In genomic region chr3:54506603-54507002, GRCh38 we compare ENCODE assay signal across 34 cellular contexts.
"Had no signal": no experiment of that assay in that cellular context is flagged by ENCODE, and none has a peak within 500 bp of the region (broad histone marks: within the 10 kb centered on the region; RNA-seq: fewer than 3 reads in every experiment).

No MANE protein-coding gene starts in this region.

- H3K27me3 Mint-ChIP-seq: activated B cell treated with CpG ODN at 0.5 μM for 24 hours; activated CD4-positive, alpha-beta memory T cell treated with anti-CD3 and anti-CD28 coated beads, Interleukin-2, amount 10 ng/mL, durations not matched to agents 7 days and 5 days; activated CD4-positive, alpha-beta T cell treated with anti-CD3 and anti-CD28 coated beads, Interleukin-2, amount 10 ng/mL, durations not matched to agents 7 days and 5 days; activated naive CD4-positive, alpha-beta T cell treated with anti-CD3 and anti-CD28 coated beads, Interleukin-2, amount 10 ng/mL, durations not matched to agents 7 days and 5 days; activated naive CD8-positive, alpha-beta T cell treated with anti-CD3 and anti-CD28 coated beads, Interleukin-2, amount 10 ng/mL, durations not matched to agents 7 days and 5 days; activated T-cell treated with anti-CD3 and anti-CD28 coated beads, Interleukin-2, amount 50 U/mL, for 24 hours; dendritic cell treated with granulocyte-macrophage colony-stimulating factor and Interleukin-4, amounts not matched to agents 40 ng/mL and 50 ng/mL, for 4 days; T-helper 17 cell had no signal

- H3K4me1 Mint-ChIP-seq: activated B cell treated with CpG ODN at 0.5 μM for 24 hours; activated CD4-positive, alpha-beta memory T cell treated with anti-CD3 and anti-CD28 coated beads, Interleukin-2, amount 10 ng/mL, durations not matched to agents 7 days and 5 days; activated CD4-positive, alpha-beta T cell treated with anti-CD3 and anti-CD28 coated beads, Interleukin-2, amount 10 ng/mL, durations not matched to agents 7 days and 5 days; activated naive CD4-positive, alpha-beta T cell treated with anti-CD3 and anti-CD28 coated beads, Interleukin-2, amount 10 ng/mL, durations not matched to agents 7 days and 5 days; activated naive CD8-positive, alpha-beta T cell treated with anti-CD3 and anti-CD28 coated beads, Interleukin-2, amount 10 ng/mL, durations not matched to agents 7 days and 5 days; brain; endodermal cell; T-helper 17 cell had no signal

- DNase-seq: activated B cell treated with CpG ODN at 0.5 μM for 24 hours; activated CD4-positive, alpha-beta memory T cell treated with anti-CD3 and anti-CD28 coated beads, Interleukin-2, amount 10 ng/mL, durations not matched to agents 7 days and 5 days; activated CD4-positive, alpha-beta T cell treated with anti-CD3 and anti-CD28 coated beads, Interleukin-2, amount 10 ng/mL, durations not matched to agents 7 days and 5 days; activated CD4-positive, alpha-beta T cell treated with anti-CD3 and anti-CD28 coated beads, Interleukin-2, amount 50 U/mL, for 4 hours; activated CD8-positive, alpha-beta memory T cell treated with anti-CD3 and anti-CD28 coated beads, Interleukin-2, amount 50 U/mL, for 48 hours; activated gamma-delta T cell; activated naive CD4-positive, alpha-beta T cell; activated naive CD4-positive, alpha-beta T cell treated with anti-CD3 and anti-CD28 coated beads, Interleukin-2, amount 10 ng/mL, durations not matched to agents 7 days and 5 days; activated naive CD8-positive, alpha-beta T cell treated with anti-CD3 and anti-CD28 coated beads, Interleukin-2, amount 10 ng/mL, durations not matched to agents 7 days and 5 days; activated T-cell treated with anti-CD3 and anti-CD28 coated beads for 4 hours; activated T-cell treated with anti-CD3 and anti-CD28 coated beads, Interleukin-2, amount 50 U/mL, for 24 hours; activated T-cell treated with anti-CD3 and anti-CD28 coated beads, Interleukin-2, amount 50 U/mL, for 72 hours; central memory CD4-positive, alpha-beta T cell; cerebellar nuclear complex; dorsolateral prefrontal cortex; effector memory CD4-positive, alpha-beta T cell; endodermal cell; foreskin melanocyte; heart right ventricle; T-helper 1 cell; T-helper 17 cell; T1000; WERI-Rb-1 had no signal

- H3K27me3 ChIP-seq: ascending aorta, breast epithelium, dorsolateral prefrontal cortex, gastroesophageal sphincter, heart right ventricle had no signal

- H3K36me3 Mint-ChIP-seq: activated naive CD4-positive, alpha-beta T cell treated with anti-CD3 and anti-CD28 coated beads, Interleukin-2, amount 10 ng/mL, durations not matched to agents 7 days and 5 days; activated naive CD8-positive, alpha-beta T cell treated with anti-CD3 and anti-CD28 coated beads, Interleukin-2, amount 10 ng/mL, durations not matched to agents 7 days and 5 days; brain had no signal

- H3K9me3 Mint-ChIP-seq: activated B cell treated with CpG ODN at 0.5 μM for 24 hours; endodermal cell; T-helper 2 cell treated with Interferon-gamma antibody and Interleukin-4, amounts not matched to agents 5 μg/mL and 100 μg/mL, for 36 hours had no signal

- H3K4me1 ChIP-seq: ascending aorta, breast epithelium, gastroesophageal sphincter, heart right ventricle had no signal

- H3K27ac Mint-ChIP-seq: activated B cell treated with CpG ODN at 0.5 μM for 24 hours; activated CD4-positive, alpha-beta memory T cell treated with anti-CD3 and anti-CD28 coated beads, Interleukin-2, amount 10 ng/mL, durations not matched to agents 7 days and 5 days; activated CD4-positive, alpha-beta T cell treated with anti-CD3 and anti-CD28 coated beads, Interleukin-2, amount 10 ng/mL, durations not matched to agents 7 days and 5 days; activated naive CD4-positive, alpha-beta T cell treated with anti-CD3 and anti-CD28 coated beads, Interleukin-2, amount 10 ng/mL, durations not matched to agents 7 days and 5 days; activated naive CD4-positive, alpha-beta T cell treated with anti-CD3 and anti-CD28 coated beads, Interleukin-2, amount 50 U/mL, for 72 hours; activated naive CD8-positive, alpha-beta T cell treated with anti-CD3 and anti-CD28 coated beads, Interleukin-2, amount 10 ng/mL, durations not matched to agents 7 days and 5 days; activated T-cell treated with anti-CD3 and anti-CD28 coated beads, Interleukin-2, amount 50 U/mL, for 24 hours; activated T-cell treated with anti-CD3 and anti-CD28 coated beads, Interleukin-2, amount 50 U/mL, for 72 hours; brain; dendritic cell treated with granulocyte-macrophage colony-stimulating factor and Interleukin-4, amounts not matched to agents 40 ng/mL and 50 ng/mL, for 4 days; endodermal cell; T-helper 17 cell; T-helper 2 cell treated with Interferon-gamma antibody and Interleukin-4, amounts not matched to agents 5 μg/mL and 100 μg/mL, for 36 hours had no signal

- H3K27ac ChIP-seq: ascending aorta, breast epithelium, cardiac muscle cell, coronary artery, dorsolateral prefrontal cortex, gastroesophageal sphincter, heart right ventricle, WERI-Rb-1 had no signal

- H3K36me3 ChIP-seq: ascending aorta, breast epithelium, cardiac muscle cell, gastroesophageal sphincter, heart right ventricle, WERI-Rb-1 had no signal

- H3K4me3 Mint-ChIP-seq: activated B cell treated with CpG ODN at 0.5 μM for 24 hours; activated CD4-positive, alpha-beta memory T cell treated with anti-CD3 and anti-CD28 coated beads, Interleukin-2, amount 10 ng/mL, durations not matched to agents 7 days and 5 days; activated CD4-positive, alpha-beta T cell treated with anti-CD3 and anti-CD28 coated beads, Interleukin-2, amount 10 ng/mL, durations not matched to agents 7 days and 5 days; activated naive CD4-positive, alpha-beta T cell treated with anti-CD3 and anti-CD28 coated beads, Interleukin-2, amount 10 ng/mL, durations not matched to agents 7 days and 5 days; activated naive CD8-positive, alpha-beta T cell treated with anti-CD3 and anti-CD28 coated beads, Interleukin-2, amount 10 ng/mL, durations not matched to agents 7 days and 5 days; activated T-cell treated with anti-CD3 and anti-CD28 coated beads, Interleukin-2, amount 50 U/mL, for 24 hours; activated T-cell treated with anti-CD3 and anti-CD28 coated beads, Interleukin-2, amount 50 U/mL, for 72 hours; brain; dendritic cell treated with granulocyte-macrophage colony-stimulating factor and Interleukin-4, amounts not matched to agents 40 ng/mL and 50 ng/mL, for 4 days; endodermal cell; T-helper 17 cell; T-helper 2 cell treated with Interferon-gamma antibody and Interleukin-4, amounts not matched to agents 5 μg/mL and 100 μg/mL, for 36 hours had no signal

- H3K9me3 ChIP-seq: ascending aorta, breast epithelium, gastroesophageal sphincter, heart right ventricle had no signal

- ATAC-seq: activated CD4-positive, CD25-positive, alpha-beta regulatory T cell treated with anti-CD3 and anti-CD28 coated beads, Interleukin-2, amount 50 U/mL, for 24 hours; activated naive CD4-positive, alpha-beta T cell treated with anti-CD3 and anti-CD28 coated beads, Interleukin-2, amount 50 U/mL, for 72 hours; activated T-cell treated with anti-CD3 and anti-CD28 coated beads, Interleukin-2, amount 50 U/mL, for 72 hours; esophagus mucosa; gastroesophageal sphincter; heart right ventricle; T-helper 17 cell had no signal

- H3K4me3 ChIP-seq: ascending aorta, breast epithelium, cardiac muscle cell, coronary artery, dorsolateral prefrontal cortex, gastroesophageal sphincter, heart right ventricle had no signal
